Comparison of ENCODE assay signal across 17 cellular contexts in genomic region chr16:7158481-7158880, GRCh38.
DNase-seq lines count a peak whose midpoint lies in the region; ATAC-seq, FAIRE-seq and TF ChIP-seq lines count a peak whose summit lies in the region.
"Had no signal": no experiment of that assay in that cellular context is flagged by ENCODE, and none has a peak within 500 bp of the region (broad histone marks: within the 10 kb centered on the region; RNA-seq: fewer than 3 reads in every experiment).

No MANE protein-coding gene starts in this region.

- no peak for ATAC-seq in GM12878
- ATAC-seq in naive thymus-derived CD4-positive, alpha-beta T cell: peak; percentile 27
- ATAC-seq: HCT116 had no signal

- H3K4me3 ChIP-seq in GM12878: no peak overlapping the region
- H3K4me3 ChIP-seq in naive thymus-derived CD4-positive, alpha-beta T cell (ENCODE audit: low read length): no peak overlapping the region

- no peak for TF ChIP-seq EP300 in GM12878 (IDR thresholded peaks at IDR 0.05; ENCODE audit: borderline replicate concordance in 1 of 2, control insufficient read depth in 1 of 2, low read depth in 2 of 2, low read length in 2 of 2)

- no peak for DNase-seq in HTR-8/SVneo (ENCODE audit: insufficient read length, low spot score)
- DNase-seq in GM12878 (ENCODE audit: low read depth, low spot score): no peak
- no peak for DNase-seq in naive thymus-derived CD4-positive, alpha-beta T cell
- no peak for DNase-seq in SIG-M5 (lab: John Stamatoyannopoulos, UW)
- no peak for DNase-seq in NCI-H2081 treated with DMSO at 0.1 percent for 48 hours (lab: John Stamatoyannopoulos, UW)
- DNase-seq in NCI-H2196 (lab: John Stamatoyannopoulos, UW; ENCODE audit: unreplicated experiment): no peak
- DNase-seq: C1 segment of cervical spinal cord; Calu3; CD4-positive, alpha-beta memory T cell; COR-L47; DMS53; DMS79 treated with DMSO at 0.1 percent for 48 hours; GF-D8; GOT3; H7 had no signal

- CTCF ChIA-PET in GM12878 (lab: Yijun Ruan, JAX): no interaction called here
- CTCF ChIA-PET in naive thymus-derived CD4-positive, alpha-beta T cell (lab: Charles Lee): no interaction called here

- SMC1A ChIA-PET in GM12878 (lab: Charles Lee; ENCODE audit: uncharacterized antibody, unreplicated experiment): no interaction called here

- H3K9me3 Mint-ChIP-seq in naive thymus-derived CD4-positive, alpha-beta T cell: peaks cover 3 to 22% (median 8%) of the 10 kb centered on the region in 11 donors

- no peaks in the 10 kb centered on the region for H3K4me1 ChIP-seq in GM12878 (ENCODE audit: control insufficient read depth, insufficient read depth, low read length)
- no peaks in the 10 kb centered on the region for H3K4me1 ChIP-seq in naive thymus-derived CD4-positive, alpha-beta T cell (ENCODE audit: control insufficient read depth in 2 of 2, insufficient read depth in 2 of 2, low read length in 2 of 2)

- POLR2A ChIA-PET in GM12878 (lab: Charles Lee): no interaction called here
- POLR2A ChIA-PET in naive thymus-derived CD4-positive, alpha-beta T cell (lab: Charles Lee): no interaction called here

- H3K27ac ChIP-seq in GM12878 (ENCODE audit: control insufficient read depth, insufficient read depth): no peak overlapping the region
- H3K27ac ChIP-seq in naive thymus-derived CD4-positive, alpha-beta T cell (ENCODE audit: low read depth, low read length): no peak overlapping the region

- no peak overlapping the region for H2AFZ ChIP-seq in GM12878 (ENCODE audit: control insufficient read depth, low read depth, low read length)

- H3K4me3 Mint-ChIP-seq in naive thymus-derived CD4-positive, alpha-beta T cell: no peak overlapping the region
- H3K4me3 Mint-ChIP-seq: CD4-positive, alpha-beta memory T cell had no signal

- TF ChIP-seq POLR2A in GM12878 (IDR thresholded peaks at IDR 0.05; ENCODE audit: low read depth, low read length): no peak

- TF ChIP-seq CTCF in GM12878 (IDR thresholded peaks at IDR 0.05 in 2 of 3, conservative IDR thresholded peaks at IDR 0.05 in 1 of 3; ENCODE audit: control insufficient read depth in 2 of 3, extremely low read depth in 1 of 3, insufficient read depth in 1 of 3, low read depth in 3 of 3, low read length in 3 of 3): no peak

- RAD21 ChIA-PET in GM12878 (lab: Charles Lee; ENCODE audit: unreplicated experiment): no interaction called here

- in situ Hi-C loops in GM12878 (cut with MboI): no loop called here

- FAIRE-seq in HTR-8/SVneo (lab: Jason Lieb, UNC): peak; percentile 85
- no peak for FAIRE-seq in GM12878 (lab: Jason Lieb, UNC)
- FAIRE-seq: GM12892 had no signal

- H3K36me3 Mint-ChIP-seq in naive thymus-derived CD4-positive, alpha-beta T cell: peaks cover 0 to 3% (median 0%) of the 10 kb centered on the region in 5 donors
- H3K36me3 Mint-ChIP-seq: CD4-positive, alpha-beta memory T cell had no signal

- H3K27ac Mint-ChIP-seq in naive thymus-derived CD4-positive, alpha-beta T cell: no peak overlapping the region
- H3K27ac Mint-ChIP-seq: CD4-positive, alpha-beta memory T cell had no signal

- H3K36me3 ChIP-seq in GM12878 (ENCODE audit: control insufficient read depth in 2 of 2, insufficient read depth in 2 of 2, low read length in 1 of 2): no peaks in the 10 kb centered on the region
- H3K36me3 ChIP-seq in naive thymus-derived CD4-positive, alpha-beta T cell (ENCODE audit: control insufficient read depth in 2 of 3, insufficient read depth in 3 of 3, low read length in 3 of 3): no peaks in the 10 kb centered on the region

- H3K9ac ChIP-seq in GM12878 (ENCODE audit: control insufficient read depth, insufficient read depth, low read length): no peak overlapping the region

- no peaks in the 10 kb centered on the region for H3K79me2 ChIP-seq in GM12878 (ENCODE audit: control insufficient read depth, insufficient read depth, low read length)

- no peaks in the 10 kb centered on the region for H4K20me1 ChIP-seq in GM12878 (ENCODE audit: control insufficient read depth, insufficient read depth)

- H3K4me2 ChIP-seq in GM12878 (ENCODE audit: control insufficient read depth, insufficient read depth): no peak overlapping the region

- no peaks in the 10 kb centered on the region for H3K4me1 Mint-ChIP-seq in naive thymus-derived CD4-positive, alpha-beta T cell
- H3K4me1 Mint-ChIP-seq: CD4-positive, alpha-beta memory T cell had no signal

- no peaks in the 10 kb centered on the region for H3K9me3 ChIP-seq in GM12878 (replicated peaks; ENCODE audit: control insufficient read depth, insufficient read depth, low read length)
- no peaks in the 10 kb centered on the region for H3K9me3 ChIP-seq in naive thymus-derived CD4-positive, alpha-beta T cell (ENCODE audit: control insufficient read depth in 2 of 3, low read length in 3 of 3)

- WGBS in GM12878 (ENCODE audit: insufficient coverage, insufficient replicate concordance, low lambda C conversion rate, missing lambda C conversion rate): 33% methylated on average over 4 of the region's 4 CpGs

- no peak for TF ChIP-seq RAD21 in GM12878 (IDR thresholded peaks at IDR 0.05; ENCODE audit: insufficient read depth, low read depth, low read length)

- H3K27me3 ChIP-seq in GM12878 (replicated peaks in 1 of 2; ENCODE audit: control insufficient read depth in 2 of 2, insufficient read depth in 2 of 2, low read length in 1 of 2): no peaks in the 10 kb centered on the region
- no peaks in the 10 kb centered on the region for H3K27me3 ChIP-seq in naive thymus-derived CD4-positive, alpha-beta T cell (ENCODE audit: control insufficient read depth in 2 of 2, insufficient read depth in 2 of 2, low read length in 2 of 2)

- no peaks in the 10 kb centered on the region for H3K27me3 Mint-ChIP-seq in naive thymus-derived CD4-positive, alpha-beta T cell
- H3K27me3 Mint-ChIP-seq: CD4-positive, alpha-beta memory T cell had no signal

- BruUV-seq in GM12878 (replicated peaks; lab: Mats Ljungman, UMichigan): no TSS peak

- intact Hi-C loops in GM12878 (cut with micrococcal nuclease; ENCODE audit: unreplicated experiment): no loop called here
- intact Hi-C loops in naive thymus-derived CD4-positive, alpha-beta T cell (cut with micrococcal nuclease): no loop called here

TF ChIP-seq in GM12878, 131 proteins besides CTCF, POLR2A, EP300 and RAD21:
- TF ChIP-seq, protein P1, sequence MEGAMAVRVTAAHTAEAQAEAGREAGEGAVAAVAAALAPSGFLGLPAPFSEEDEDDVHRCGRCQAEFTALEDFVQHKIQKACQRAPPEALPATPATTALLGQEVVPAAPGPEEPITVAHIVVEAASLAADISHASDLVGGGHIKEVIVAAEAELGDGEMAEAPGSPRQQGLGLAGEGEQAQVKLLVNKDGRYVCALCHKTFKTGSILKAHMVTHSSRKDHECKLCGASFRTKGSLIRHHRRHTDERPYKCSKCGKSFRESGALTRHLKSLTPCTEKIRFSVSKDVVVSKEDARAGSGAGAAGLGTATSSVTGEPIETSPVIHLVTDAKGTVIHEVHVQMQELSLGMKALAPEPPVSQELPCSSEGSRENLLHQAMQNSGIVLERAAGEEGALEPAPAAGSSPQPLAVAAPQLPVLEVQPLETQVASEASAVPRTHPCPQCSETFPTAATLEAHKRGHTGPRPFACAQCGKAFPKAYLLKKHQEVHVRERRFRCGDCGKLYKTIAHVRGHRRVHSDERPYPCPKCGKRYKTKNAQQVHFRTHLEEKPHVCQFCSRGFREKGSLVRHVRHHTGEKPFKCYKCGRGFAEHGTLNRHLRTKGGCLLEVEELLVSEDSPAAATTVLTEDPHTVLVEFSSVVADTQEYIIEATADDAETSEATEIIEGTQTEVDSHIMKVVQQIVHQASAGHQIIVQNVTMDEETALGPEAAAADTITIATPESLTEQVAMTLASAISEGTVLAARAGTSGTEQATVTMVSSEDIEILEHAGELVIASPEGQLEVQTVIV (IDR thresholded peaks at IDR 0.05; ENCODE audit: borderline replicate concordance, partially characterized antibody): peak; percentile 16
- no peak for TF ChIP-seq TBL1XR1 (IDR thresholded peaks at IDR 0.05; ENCODE audit: low read depth, low read length)
- TF ChIP-seq STAT3 (IDR thresholded peaks at IDR 0.05; ENCODE audit: low read depth, low read length): no peak
